In genomic region chr16:25189305-25189704, GRCh38 we compare ENCODE assay signal across 24 cellular contexts. TPM values are rescaled to one million over a fixed set of nuclear protein-coding genes. Genes with fewer than 3 reads are reported as not detected.
"Had no signal": no experiment of that assay in that cellular context is flagged by ENCODE, and none has a peak within 500 bp of the region (broad histone marks: within the 10 kb centered on the region; RNA-seq: fewer than 3 reads in every experiment).

No MANE protein-coding gene starts in this region.

- H3K9me3 ChIP-seq: gastroesophageal sphincter, right atrium auricular region, suprapubic skin, thyroid gland, upper lobe of left lung, uterus had no signal

- H3K27me3 ChIP-seq: gastroesophageal sphincter, right atrium auricular region, suprapubic skin, thyroid gland, upper lobe of left lung, uterus had no signal

- H3K4me1 ChIP-seq: gastroesophageal sphincter, right atrium auricular region, suprapubic skin, thyroid gland, upper lobe of left lung, uterus had no signal

- H3K36me3 Mint-ChIP-seq: stimulated activated effector memory CD8-positive, alpha-beta T cell treated with anti-CD3 and anti-CD28 coated beads, Interleukin-12 subunit alpha, Interleukin-12 subunit beta, amount 100 ng/mL, for 72 hours had no signal

- H3K27ac ChIP-seq: gastroesophageal sphincter, right atrium auricular region, suprapubic skin, thyroid gland, upper lobe of left lung, uterus had no signal

- DNase-seq: effector memory CD4-positive, alpha-beta T cell; glutamatergic neuron; left colon; naive thymus-derived CD8-positive, alpha-beta T cell; small intestine; stimulated activated CD4-positive, alpha-beta T cell treated with anti-CD3 and anti-CD28 coated beads, Interleukin-12 subunit alpha, Interleukin-12 subunit beta, amount 100 ng/mL, for 4 hours; stimulated activated CD4-positive, alpha-beta T cell treated with anti-CD3 and anti-CD28 coated beads, Interleukin-4, amount 100 ng/mL, for 1 hour; stimulated activated CD8-positive, alpha-beta memory T cell treated with anti-CD3 and anti-CD28 coated beads, Interleukin-4, amount 100 ng/mL, for 48 hours; stimulated activated naive CD8-positive, alpha-beta T cell treated with anti-CD3 and anti-CD28 coated beads, Interleukin-15, Interleukin-2, amounts not matched to agents 100 U/mL and 50 U/mL, for 24 hours; thyroid gland; upper lobe of left lung; uterus had no signal

- H3K4me1 Mint-ChIP-seq: naive thymus-derived CD8-positive, alpha-beta T cell; neural crest cell; stimulated activated effector memory CD8-positive, alpha-beta T cell treated with anti-CD3 and anti-CD28 coated beads, Interleukin-12 subunit alpha, Interleukin-12 subunit beta, amount 100 ng/mL, for 72 hours had no signal

- H3K4me3 Mint-ChIP-seq: naive thymus-derived CD8-positive, alpha-beta T cell; neural crest cell; stimulated activated effector memory CD8-positive, alpha-beta T cell treated with anti-CD3 and anti-CD28 coated beads, Interleukin-12 subunit alpha, Interleukin-12 subunit beta, amount 100 ng/mL, for 72 hours had no signal

- ATAC-seq: esophagus mucosa; gastroesophageal sphincter; left colon; naive thymus-derived CD8-positive, alpha-beta T cell; stimulated activated effector memory CD8-positive, alpha-beta T cell treated with anti-CD3 and anti-CD28 coated beads, Interleukin-12 subunit alpha, Interleukin-12 subunit beta, amount 100 ng/mL, for 72 hours; stimulated activated naive CD8-positive, alpha-beta T cell treated with anti-CD3 and anti-CD28 coated beads, Interleukin-15, Interleukin-2, amounts not matched to agents 100 U/mL and 50 U/mL, for 24 hours had no signal

- H3K9me3 Mint-ChIP-seq: naive thymus-derived CD8-positive, alpha-beta T cell; neural crest cell; stimulated activated effector memory CD8-positive, alpha-beta T cell treated with anti-CD3 and anti-CD28 coated beads, Interleukin-12 subunit alpha, Interleukin-12 subunit beta, amount 100 ng/mL, for 72 hours had no signal

- H3K27me3 Mint-ChIP-seq: naive thymus-derived CD8-positive, alpha-beta T cell had no signal

- FAIRE-seq: endometrium, small intestine had no signal

- H3K36me3 ChIP-seq: gastroesophageal sphincter, right atrium auricular region, suprapubic skin, thyroid gland, upper lobe of left lung, uterus had no signal

- H3K4me3 ChIP-seq: gastroesophageal sphincter, right atrium auricular region, suprapubic skin, thyroid gland, upper lobe of left lung, uterus had no signal

- H3K27ac Mint-ChIP-seq: naive thymus-derived CD8-positive, alpha-beta T cell; stimulated activated effector memory CD8-positive, alpha-beta T cell treated with anti-CD3 and anti-CD28 coated beads, Interleukin-12 subunit alpha, Interleukin-12 subunit beta, amount 100 ng/mL, for 72 hours had no signal

RNA-seq across cellular contexts. Expression of gene AQP8, which starts 27.4 kb away (rescaled TPM):
- total RNA-seq: esophagus mucosa; gastroesophageal sphincter; kidney epithelial cell; lung microvascular endothelial cell; mesenteric fat pad; naive thymus-derived CD8-positive, alpha-beta T cell; neural crest cell; osteocyte; right atrium auricular region; suprapubic skin; thyroid gland had no signal
- polyA plus RNA-seq: liver; naive thymus-derived CD8-positive, alpha-beta T cell had no signal
